In genomic region chr2:85755122-85756027, GRCh38 we compare ENCODE assay signal across 8 cellular contexts. TPM values are rescaled to one million over a fixed set of nuclear protein-coding genes. Genes with fewer than 3 reads are reported as not detected.
DNase-seq lines count a peak whose midpoint lies in the region; ATAC-seq and TF ChIP-seq lines count a peak whose summit lies in the region.

No MANE protein-coding gene starts in this region.

- intact Hi-C loops in spleen (cut with DNase I; ENCODE audit: low total_unique reads) = no loop called here

- H3K79me2 ChIP-seq in hepatocyte = peaks cover 13% of the 10 kb centered on the region

- H3K9me2 ChIP-seq in hepatocyte (replicated peaks; ENCODE audit: insufficient read depth) = no peaks in the 10 kb centered on the region

- H3K36me3 ChIP-seq in hepatocyte (replicated peaks; ENCODE audit: insufficient read depth, low read depth) (no peaks in the 10 kb centered on the region), spleen (no peaks in the 10 kb centered on the region)

- ATAC-seq in HG02884 (IDR thresholded peaks at IDR 0.05; ENCODE audit: unreplicated experiment) = no peak

- POLR2A ChIA-PET in activated CD4-positive, alpha-beta memory T cell treated with anti-CD3 and anti-CD28 coated beads, Interleukin-2, amount 10 ng/mL, durations not matched to agents 7 days and 5 days (lab: Charles Lee) = no interaction called here

- H2AFZ ChIP-seq in hepatocyte = no peak overlapping the region

- H3K4me1 ChIP-seq in hepatocyte (ENCODE audit: insufficient read depth) (peaks cover 16% of the 10 kb centered on the region), spleen (peaks cover 19 to 93% (median 60%) of the 10 kb centered on the region in 6 donors)

- 3% methylated on average over 33 of the region's 33 CpGs for WGBS in hepatocyte (ENCODE audit: low lambda C conversion rate, missing lambda C conversion rate)
- 3 to 5% (median 4%) methylated on average over 28 to 33 of the region's 33 CpGs for WGBS in spleen, 5 donors

- no peak for TF ChIP-seq CTCF in hepatocyte (IDR thresholded peaks at IDR 0.05; ENCODE audit: poor library complexity)
- TF ChIP-seq CTCF in spleen (IDR thresholded peaks at IDR 0.05 in 8 of 11, conservative IDR thresholded peaks at IDR 0.05 in 3 of 11) = no peak

- peak overlapping the region; percentile 70 for H3K4me3 ChIP-seq in hepatocyte
- H3K4me3 ChIP-seq in spleen = peak overlapping the region; percentile 45 to 84 (median 59)

- no peak for TF ChIP-seq POLR2A in spleen (IDR thresholded peaks at IDR 0.05)

- peaks cover 20% of the 10 kb centered on the region for H3K4me1 Mint-ChIP-seq in activated CD4-positive, alpha-beta memory T cell treated with anti-CD3 and anti-CD28 coated beads, Interleukin-2, amount 10 ng/mL, durations not matched to agents 7 days and 5 days

- H3K27ac ChIP-seq in hepatocyte (no peak overlapping the region), spleen (peak overlapping the region in 7 of 8 donors; percentile 63 to 85 (median 77))

- H3K27me3 ChIP-seq in hepatocyte (peaks cover 51% of the 10 kb centered on the region), spleen (replicated peaks in 1 of 7) (peaks cover 0 to 100% (median 37%) of the 10 kb centered on the region in 7 donors)

- H3K4me3 Mint-ChIP-seq in activated CD4-positive, alpha-beta memory T cell treated with anti-CD3 and anti-CD28 coated beads, Interleukin-2, amount 10 ng/mL, durations not matched to agents 7 days and 5 days = peak overlapping the region; percentile 74

- H3K27ac Mint-ChIP-seq in activated CD4-positive, alpha-beta memory T cell treated with anti-CD3 and anti-CD28 coated beads, Interleukin-2, amount 10 ng/mL, durations not matched to agents 7 days and 5 days = no peak overlapping the region

- H3K9me3 ChIP-seq in hepatocyte (ENCODE audit: low read depth) (no peaks in the 10 kb centered on the region), spleen (no peaks in the 10 kb centered on the region)

- H3K27me3 Mint-ChIP-seq in activated CD4-positive, alpha-beta memory T cell treated with anti-CD3 and anti-CD28 coated beads, Interleukin-2, amount 10 ng/mL, durations not matched to agents 7 days and 5 days = peaks cover 73% of the 10 kb centered on the region

- DNase-seq in HCEC 1CT (peak; percentile 39), hepatocyte (ENCODE audit: low spot score) (no peak), spleen (no peak), RPMI8226 (no peak), globus pallidus (ENCODE audit: low spot score) (no peak), NCI-H2227 treated with DMSO at 0.1 percent for 48 hours (lab: John Stamatoyannopoulos, UW) (no peak)
- no peak for DNase-seq in activated CD4-positive, alpha-beta memory T cell treated with anti-CD3 and anti-CD28 coated beads, Interleukin-2, amount 10 ng/mL, durations not matched to agents 7 days and 5 days

- H3K9me3 Mint-ChIP-seq in activated CD4-positive, alpha-beta memory T cell treated with anti-CD3 and anti-CD28 coated beads, Interleukin-2, amount 10 ng/mL, durations not matched to agents 7 days and 5 days = no peaks in the 10 kb centered on the region

- H4K20me1 ChIP-seq in hepatocyte (ENCODE audit: insufficient read depth, poor library complexity, severe bottlenecking) = no peaks in the 10 kb centered on the region

- H3K4me2 ChIP-seq in hepatocyte = peak overlapping the region; percentile 99

- CTCF ChIA-PET in activated CD4-positive, alpha-beta memory T cell treated with anti-CD3 and anti-CD28 coated beads, Interleukin-2, amount 10 ng/mL, durations not matched to agents 7 days and 5 days (lab: Charles Lee) = interaction anchor here (0.6 to 2.3 kb wide), 3 partner anchors 44 to 95 kb away, joined by 4 to 6 read pairs (median 4); no protein-coding TSS in a partner anchor

- no peaks in the 10 kb centered on the region for H3K36me3 Mint-ChIP-seq in activated CD4-positive, alpha-beta memory T cell treated with anti-CD3 and anti-CD28 coated beads, Interleukin-2, amount 10 ng/mL, durations not matched to agents 7 days and 5 days (ENCODE audit: low read depth)

RNA-seq across cellular contexts. Expression of gene ATOH8, which starts 1.6 kb away (rescaled TPM):
- under 1 TPM; 0.55 to 0.78 TPM for total RNA-seq in activated CD4-positive, alpha-beta memory T cell treated with anti-CD3 and anti-CD28 coated beads, Interleukin-2, amount 10 ng/mL, durations not matched to agents 7 days and 5 days
- total RNA-seq in hepatocyte = 2.0 and 2.9 TPM in 2 replicates
- polyA plus RNA-seq in hepatocyte = 1.3 and 2.1 TPM in 2 replicates
- 10 to 100 TPM in 6 of 7 donors, 1 to 10 TPM in 1; 6.4 to 53.0 (median 18.6) TPM for total RNA-seq in spleen
- polyA plus RNA-seq in spleen = 10 to 100 TPM in 1 of 3 donors, 1 to 10 TPM in 2; 7.2 to 17.6 (median 9.4) TPM
